1 cellular context compared by ENCODE assay signal in the genomic region with DNA sequence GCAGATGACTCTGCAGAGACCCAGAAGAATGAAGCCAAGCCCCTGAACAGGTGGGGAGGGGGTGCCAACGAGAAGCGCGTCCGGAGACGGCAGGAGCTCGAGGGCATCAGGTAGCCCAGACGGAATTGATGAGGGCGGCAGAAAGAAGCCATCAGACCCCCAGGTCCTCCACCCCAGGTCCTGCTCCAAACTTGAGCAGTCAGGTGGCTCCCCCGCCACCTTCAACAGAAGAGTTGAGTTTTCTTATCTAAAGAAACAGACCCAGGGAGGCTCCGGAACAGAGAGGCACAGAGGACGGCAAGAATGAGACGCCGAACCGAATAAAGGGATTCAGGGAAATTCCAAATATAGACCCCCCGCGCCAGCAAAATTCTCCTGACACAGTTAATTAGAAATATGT.
TF ChIP-seq lines count a peak whose summit lies in the region.

No MANE protein-coding gene starts in this region.

TF ChIP-seq in K562, 482 proteins besides CTCF, POLR2A, EP300 and RAD21 (continued from another document and continues in another):
- TF ChIP-seq CUX1 (CRISPR knock-in tag; IDR thresholded peaks at IDR 0.05) (no peak), LCOR (CRISPR knock-in tag; IDR thresholded peaks at IDR 0.05) (no peak), ATF2 (CRISPR knock-in tag; IDR thresholded peaks at IDR 0.05) (no peak), ZNF668 (CRISPR knock-in tag; IDR thresholded peaks at IDR 0.05) (no peak), TBL1XR1 (IDR thresholded peaks at IDR 0.05; ENCODE audit: low read length in 2 of 2) (0 out of 4 replicates have a peak, but pooled peaks of 1 of the 2 experiments have one; percentile 17), WHSC1 (IDR thresholded peaks at IDR 0.05; ENCODE audit: low read length) (no peak), HDAC2 (IDR thresholded peaks at IDR 0.05) (0 out of 2 replicates have a peak, but pooled peaks have one; percentile 19), JUN (IDR thresholded peaks at IDR 0.05; ENCODE audit: borderline replicate concordance, low read depth, low read length) (no peak), JUN (CRISPR knock-in tag; IDR thresholded peaks at IDR 0.05; ENCODE audit: borderline replicate concordance) (no peak), CBX1 (IDR thresholded peaks at IDR 0.05; ENCODE audit: low read depth) (no peak), PRMT5 (CRISPR knock-in tag; IDR thresholded peaks at IDR 0.05) (no peak), ZNF197 (CRISPR knock-in tag; IDR thresholded peaks at IDR 0.05; ENCODE audit: low read depth) (no peak), ADNP (tag; IDR thresholded peaks at IDR 0.05) (no peak), NFE2 (IDR thresholded peaks at IDR 0.05; ENCODE audit: low read depth) (peak; percentile 13; the same call in 1 of the 2 replicates), ZNF253 (CRISPR knock-in tag; conservative IDR thresholded peaks at IDR 0.05) (no peak), ZBTB33 (CRISPR knock-in tag; IDR thresholded peaks at IDR 0.05) (no peak), GABPB1 (CRISPR knock-in tag; IDR thresholded peaks at IDR 0.05) (no peak), ZNF239 (CRISPR knock-in tag; IDR thresholded peaks at IDR 0.05) (no peak), ARID3B (CRISPR knock-in tag; IDR thresholded peaks at IDR 0.05; ENCODE audit: borderline replicate concordance) (no peak), ZBED1 (IDR thresholded peaks at IDR 0.05) (no peak)
- TF ChIP-seq, protein P1, sequence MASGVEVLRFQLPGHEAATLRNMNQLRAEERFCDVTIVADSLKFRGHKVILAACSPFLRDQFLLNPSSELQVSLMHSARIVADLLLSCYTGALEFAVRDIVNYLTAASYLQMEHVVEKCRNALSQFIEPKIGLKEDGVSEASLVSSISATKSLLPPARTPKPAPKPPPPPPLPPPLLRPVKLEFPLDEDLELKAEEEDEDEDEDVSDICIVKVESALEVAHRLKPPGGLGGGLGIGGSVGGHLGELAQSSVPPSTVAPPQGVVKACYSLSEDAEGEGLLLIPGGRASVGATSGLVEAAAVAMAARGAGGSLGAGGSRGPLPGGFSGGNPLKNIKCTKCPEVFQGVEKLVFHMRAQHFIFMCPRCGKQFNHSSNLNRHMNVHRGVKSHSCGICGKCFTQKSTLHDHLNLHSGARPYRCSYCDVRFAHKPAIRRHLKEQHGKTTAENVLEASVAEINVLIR (CRISPR knock-in tag; IDR thresholded peaks at IDR 0.05): no peak
- TF ChIP-seq, protein P2, sequence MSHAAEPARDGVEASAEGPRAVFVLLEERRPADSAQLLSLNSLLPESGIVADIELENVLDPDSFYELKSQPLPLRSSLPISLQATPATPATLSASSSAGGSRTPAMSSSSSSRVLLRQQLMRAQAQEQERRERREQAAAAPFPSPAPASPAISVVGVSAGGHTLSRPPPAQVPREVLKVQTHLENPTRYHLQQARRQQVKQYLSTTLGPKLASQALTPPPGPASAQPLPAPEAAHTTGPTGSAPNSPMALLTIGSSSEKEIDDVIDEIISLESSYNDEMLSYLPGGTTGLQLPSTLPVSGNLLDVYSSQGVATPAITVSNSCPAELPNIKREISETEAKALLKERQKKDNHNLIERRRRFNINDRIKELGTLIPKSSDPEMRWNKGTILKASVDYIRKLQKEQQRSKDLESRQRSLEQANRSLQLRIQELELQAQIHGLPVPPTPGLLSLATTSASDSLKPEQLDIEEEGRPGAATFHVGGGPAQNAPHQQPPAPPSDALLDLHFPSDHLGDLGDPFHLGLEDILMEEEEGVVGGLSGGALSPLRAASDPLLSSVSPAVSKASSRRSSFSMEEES (CRISPR knock-in tag; IDR thresholded peaks at IDR 0.05): no peak
- TF ChIP-seq, protein P3, sequence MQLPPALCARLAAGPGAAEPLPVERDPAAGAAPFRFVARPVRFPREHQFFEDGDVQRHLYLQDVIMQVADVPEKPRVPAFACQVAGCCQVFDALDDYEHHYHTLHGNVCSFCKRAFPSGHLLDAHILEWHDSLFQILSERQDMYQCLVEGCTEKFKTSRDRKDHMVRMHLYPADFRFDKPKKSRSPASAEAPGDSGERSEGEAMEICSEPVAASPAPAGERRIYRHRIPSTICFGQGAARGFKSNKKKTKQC (CRISPR knock-in tag; IDR thresholded peaks at IDR 0.05): no peak
- TF ChIP-seq, protein P4, sequence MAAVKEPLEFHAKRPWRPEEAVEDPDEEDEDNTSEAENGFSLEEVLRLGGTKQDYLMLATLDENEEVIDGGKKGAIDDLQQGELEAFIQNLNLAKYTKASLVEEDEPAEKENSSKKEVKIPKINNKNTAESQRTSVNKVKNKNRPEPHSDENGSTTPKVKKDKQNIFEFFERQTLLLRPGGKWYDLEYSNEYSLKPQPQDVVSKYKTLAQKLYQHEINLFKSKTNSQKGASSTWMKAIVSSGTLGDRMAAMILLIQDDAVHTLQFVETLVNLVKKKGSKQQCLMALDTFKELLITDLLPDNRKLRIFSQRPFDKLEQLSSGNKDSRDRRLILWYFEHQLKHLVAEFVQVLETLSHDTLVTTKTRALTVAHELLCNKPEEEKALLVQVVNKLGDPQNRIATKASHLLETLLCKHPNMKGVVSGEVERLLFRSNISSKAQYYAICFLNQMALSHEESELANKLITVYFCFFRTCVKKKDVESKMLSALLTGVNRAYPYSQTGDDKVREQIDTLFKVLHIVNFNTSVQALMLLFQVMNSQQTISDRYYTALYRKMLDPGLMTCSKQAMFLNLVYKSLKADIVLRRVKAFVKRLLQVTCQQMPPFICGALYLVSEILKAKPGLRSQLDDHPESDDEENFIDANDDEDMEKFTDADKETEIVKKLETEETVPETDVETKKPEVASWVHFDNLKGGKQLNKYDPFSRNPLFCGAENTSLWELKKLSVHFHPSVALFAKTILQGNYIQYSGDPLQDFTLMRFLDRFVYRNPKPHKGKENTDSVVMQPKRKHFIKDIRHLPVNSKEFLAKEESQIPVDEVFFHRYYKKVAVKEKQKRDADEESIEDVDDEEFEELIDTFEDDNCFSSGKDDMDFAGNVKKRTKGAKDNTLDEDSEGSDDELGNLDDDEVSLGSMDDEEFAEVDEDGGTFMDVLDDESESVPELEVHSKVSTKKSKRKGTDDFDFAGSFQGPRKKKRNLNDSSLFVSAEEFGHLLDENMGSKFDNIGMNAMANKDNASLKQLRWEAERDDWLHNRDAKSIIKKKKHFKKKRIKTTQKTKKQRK (IDR thresholded peaks at IDR 0.05; ENCODE audit: borderline replicate concordance, low read depth, low read length): no peak
- TF ChIP-seq, protein P5, sequence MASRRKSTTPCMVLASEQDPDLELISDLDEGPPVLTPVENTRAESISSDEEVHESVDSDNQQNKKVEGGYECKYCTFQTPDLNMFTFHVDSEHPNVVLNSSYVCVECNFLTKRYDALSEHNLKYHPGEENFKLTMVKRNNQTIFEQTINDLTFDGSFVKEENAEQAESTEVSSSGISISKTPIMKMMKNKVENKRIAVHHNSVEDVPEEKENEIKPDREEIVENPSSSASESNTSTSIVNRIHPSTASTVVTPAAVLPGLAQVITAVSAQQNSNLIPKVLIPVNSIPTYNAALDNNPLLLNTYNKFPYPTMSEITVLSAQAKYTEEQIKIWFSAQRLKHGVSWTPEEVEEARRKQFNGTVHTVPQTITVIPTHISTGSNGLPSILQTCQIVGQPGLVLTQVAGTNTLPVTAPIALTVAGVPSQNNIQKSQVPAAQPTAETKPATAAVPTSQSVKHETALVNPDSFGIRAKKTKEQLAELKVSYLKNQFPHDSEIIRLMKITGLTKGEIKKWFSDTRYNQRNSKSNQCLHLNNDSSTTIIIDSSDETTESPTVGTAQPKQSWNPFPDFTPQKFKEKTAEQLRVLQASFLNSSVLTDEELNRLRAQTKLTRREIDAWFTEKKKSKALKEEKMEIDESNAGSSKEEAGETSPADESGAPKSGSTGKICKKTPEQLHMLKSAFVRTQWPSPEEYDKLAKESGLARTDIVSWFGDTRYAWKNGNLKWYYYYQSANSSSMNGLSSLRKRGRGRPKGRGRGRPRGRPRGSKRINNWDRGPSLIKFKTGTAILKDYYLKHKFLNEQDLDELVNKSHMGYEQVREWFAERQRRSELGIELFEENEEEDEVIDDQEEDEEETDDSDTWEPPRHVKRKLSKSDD (conservative IDR thresholded peaks at IDR 0.05; ENCODE audit: low read length): no peak
- TF ChIP-seq, protein P6, sequence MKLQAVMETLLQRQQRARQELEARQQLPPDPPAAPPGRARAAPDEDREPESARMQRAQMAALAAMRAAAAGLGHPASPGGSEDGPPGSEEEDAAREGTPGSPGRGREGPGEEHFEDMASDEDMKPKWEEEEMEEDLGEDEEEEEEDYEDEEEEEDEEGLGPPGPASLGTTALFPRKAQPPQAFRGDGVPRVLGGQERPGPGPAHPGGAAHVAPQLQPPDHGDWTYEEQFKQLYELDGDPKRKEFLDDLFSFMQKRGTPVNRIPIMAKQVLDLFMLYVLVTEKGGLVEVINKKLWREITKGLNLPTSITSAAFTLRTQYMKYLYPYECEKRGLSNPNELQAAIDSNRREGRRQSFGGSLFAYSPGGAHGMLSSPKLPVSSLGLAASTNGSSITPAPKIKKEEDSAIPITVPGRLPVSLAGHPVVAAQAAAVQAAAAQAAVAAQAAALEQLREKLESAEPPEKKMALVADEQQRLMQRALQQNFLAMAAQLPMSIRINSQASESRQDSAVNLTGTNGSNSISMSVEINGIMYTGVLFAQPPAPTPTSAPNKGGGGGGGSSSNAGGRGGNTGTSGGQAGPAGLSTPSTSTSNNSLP (IDR thresholded peaks at IDR 0.05; ENCODE audit: borderline replicate concordance, low read depth, low read length): no peak
- TF ChIP-seq, protein P7, sequence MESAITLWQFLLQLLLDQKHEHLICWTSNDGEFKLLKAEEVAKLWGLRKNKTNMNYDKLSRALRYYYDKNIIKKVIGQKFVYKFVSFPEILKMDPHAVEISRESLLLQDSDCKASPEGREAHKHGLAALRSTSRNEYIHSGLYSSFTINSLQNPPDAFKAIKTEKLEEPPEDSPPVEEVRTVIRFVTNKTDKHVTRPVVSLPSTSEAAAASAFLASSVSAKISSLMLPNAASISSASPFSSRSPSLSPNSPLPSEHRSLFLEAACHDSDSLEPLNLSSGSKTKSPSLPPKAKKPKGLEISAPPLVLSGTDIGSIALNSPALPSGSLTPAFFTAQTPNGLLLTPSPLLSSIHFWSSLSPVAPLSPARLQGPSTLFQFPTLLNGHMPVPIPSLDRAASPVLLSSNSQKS (CRISPR knock-in tag; IDR thresholded peaks at IDR 0.05): no peak
